25 cellular contexts compared by ENCODE assay signal in the genomic region with DNA sequence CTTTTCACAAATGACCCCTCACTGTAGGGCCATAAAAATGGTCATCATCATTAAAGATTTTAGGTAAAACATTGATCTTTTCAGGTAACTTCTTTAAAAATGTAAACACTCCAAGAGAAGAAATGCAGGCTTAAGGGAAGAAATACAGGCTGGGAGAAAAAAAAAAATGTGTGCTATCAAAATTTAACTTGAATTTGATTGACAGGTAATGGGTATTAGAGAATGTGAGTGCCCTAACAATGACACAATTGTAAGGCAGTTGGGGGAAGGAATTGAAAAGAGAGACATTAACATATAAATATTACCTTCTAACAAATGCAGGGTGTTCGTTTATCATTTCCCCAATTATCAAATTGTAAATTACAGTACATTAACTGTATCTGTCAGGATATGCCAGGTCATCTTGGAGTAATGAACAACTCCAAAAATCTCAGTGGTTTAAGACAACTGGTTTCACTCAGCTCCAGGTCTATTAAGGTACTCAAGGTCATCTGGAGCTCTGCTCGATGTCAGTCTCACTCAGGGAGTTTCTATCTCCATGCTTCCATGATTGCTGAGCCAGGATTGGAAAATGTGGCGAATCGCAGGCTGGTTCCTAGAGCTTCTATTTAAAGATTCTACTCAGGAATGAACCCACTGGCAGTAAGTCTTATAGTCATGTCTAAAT.
"Had no signal": no experiment of that assay in that cellular context is flagged by ENCODE, and none has a peak within 500 bp of the region (broad histone marks: within the 10 kb centered on the region; RNA-seq: fewer than 3 reads in every experiment).

No MANE protein-coding gene starts in this region.

- H3K36me3 Mint-ChIP-seq: naive B cell; stimulated activated naive B cell treated with anti-CD40 and anti-IgM and Interleukin-4, amounts not matched to agents 10 μg/mL and 1 μg/mL and 100 μg/mL, for 72 hours had no signal

- H3K9me3 Mint-ChIP-seq: central memory CD8-positive, alpha-beta T cell; nephron; stimulated activated naive B cell treated with anti-CD40 and anti-IgM and Interleukin-4, amounts not matched to agents 10 μg/mL and 1 μg/mL and 100 μg/mL, for 72 hours; stimulated activated naive CD8-positive, alpha-beta T cell treated with anti-CD3 and anti-CD28 coated beads, Interleukin-15, amount 100 ng/mL, for 72 hours had no signal

- H3K4me1 ChIP-seq: pancreas, testis had no signal

- H3K27me3 Mint-ChIP-seq: progenitor cell of endocrine pancreas had no signal

- H3K4me3 Mint-ChIP-seq: central memory CD8-positive, alpha-beta T cell; naive B cell; nephron; stimulated activated naive B cell treated with anti-CD40 and anti-IgM and Interleukin-4, amounts not matched to agents 10 μg/mL and 1 μg/mL and 100 μg/mL, for 72 hours; stimulated activated naive CD8-positive, alpha-beta T cell treated with anti-CD3 and anti-CD28 coated beads, Interleukin-15, amount 100 ng/mL, for 72 hours had no signal

- FAIRE-seq: frontal cortex, islet of Langerhans, pancreas had no signal

- H3K27ac Mint-ChIP-seq: nephron; progenitor cell of endocrine pancreas; stimulated activated naive B cell treated with anti-CD40 and anti-IgM and Interleukin-4, amounts not matched to agents 10 μg/mL and 1 μg/mL and 100 μg/mL, for 72 hours; stimulated activated naive CD8-positive, alpha-beta T cell treated with anti-CD3 and anti-CD28 coated beads, Interleukin-15, amount 100 ng/mL, for 72 hours had no signal

- H3K4me3 ChIP-seq: dorsolateral prefrontal cortex, lung, pancreas, sigmoid colon, skin epidermis, testis, transverse colon had no signal

- H3K27ac ChIP-seq: pancreas, sigmoid colon, skin epidermis, testis, transverse colon had no signal

- H3K27me3 ChIP-seq: dorsolateral prefrontal cortex, pancreas, sigmoid colon, testis, transverse colon had no signal

- H3K4me1 Mint-ChIP-seq: central memory CD8-positive, alpha-beta T cell; stimulated activated naive CD8-positive, alpha-beta T cell treated with anti-CD3 and anti-CD28 coated beads, Interleukin-15, amount 100 ng/mL, for 72 hours had no signal

- DNase-seq: cortex of kidney; dorsolateral prefrontal cortex; effector CD8-positive, alpha-beta T cell; head of caudate nucleus; hypothalamus; kidney glomerular epithelial cell; mesendoderm; naive B cell; occipital lobe; pancreas; sigmoid colon; stimulated activated CD4-positive, alpha-beta T cell treated with anti-CD3 and anti-CD28 coated beads, Interleukin-2, amount 100 ng/mL, for 24 hours; stimulated activated CD4-positive, alpha-beta T cell treated with anti-CD3 and anti-CD28 coated beads, Interleukin-4, amount 100 ng/mL, for 4 hours; stimulated activated naive B cell treated with anti-CD40 and anti-IgM and Interleukin-4, amounts not matched to agents 10 μg/mL and 1 μg/mL and 100 μg/mL, for 72 hours; stimulated activated naive CD8-positive, alpha-beta T cell treated with anti-CD3 and anti-CD28 coated beads, Interleukin-15, amount 100 ng/mL, for 72 hours; testis; transverse colon had no signal

- ATAC-seq: left lobe of liver; pancreas; stimulated activated naive B cell treated with anti-CD40 and anti-IgM and Interleukin-4, amounts not matched to agents 10 μg/mL and 1 μg/mL and 100 μg/mL, for 72 hours; stimulated activated naive CD8-positive, alpha-beta T cell treated with anti-CD3 and anti-CD28 coated beads, Interleukin-15, amount 100 ng/mL, for 72 hours had no signal

- H3K9me3 ChIP-seq: pancreas, sigmoid colon, testis, transverse colon had no signal

- H3K36me3 ChIP-seq: pancreas, sigmoid colon, transverse colon had no signal
